ENCODE assay signal across 21 cellular contexts in genomic region chr2:23588788-23589187, GRCh38.
DNase-seq lines count a peak whose midpoint lies in the region; ATAC-seq and TF ChIP-seq lines count a peak whose summit lies in the region.
"Had no signal": no experiment of that assay in that cellular context is flagged by ENCODE, and none has a peak within 500 bp of the region (broad histone marks: within the 10 kb centered on the region; RNA-seq: fewer than 3 reads in every experiment).

No MANE protein-coding gene starts in this region.

- H3K36me3 ChIP-seq in esophagus muscularis mucosa (no peaks in the 10 kb centered on the region), spleen (no peaks in the 10 kb centered on the region)
- H3K36me3 ChIP-seq: BE2C had no signal

- DNase-seq in Daoy (ENCODE audit: low read depth) (peak; percentile 29), esophagus muscularis mucosa (ENCODE audit: extremely low spot score) (no peak), neural crest cell (ENCODE audit: low read depth, low spot score) (no peak), spleen (peak; percentile 41), DMS 273 treated with DMSO at 0.1 percent for 48 hours (lab: John Stamatoyannopoulos, UW) (no peak), NCI-H526 treated with DMSO at 0.1 percent for 48 hours (lab: John Stamatoyannopoulos, UW) (no peak), UCSD-AML1 (lab: John Stamatoyannopoulos, UW; ENCODE audit: unreplicated experiment) (no peak)
- DNase-seq: ACHN; activated CD4-positive, alpha-beta T cell treated with anti-CD3 and anti-CD28 coated beads, Interleukin-2, amount 10 ng/mL, durations not matched to agents 24 days and 14 days; activated effector memory CD4-positive, alpha-beta T cell treated with anti-CD3 and anti-CD28 coated beads, Interleukin-2, amount 50 U/mL, for 16 hours; activated T-cell treated with anti-CD3 and anti-CD28 coated beads, Interleukin-2, amount 50 U/mL, for 1 hour; BE2C; mucosa of descending colon; NCI-H1048; NCI-H187 treated with DMSO at 0.1 percent for 48 hours; SIG-M5; stimulated activated CD4-positive, alpha-beta T cell treated with anti-CD3 and anti-CD28 coated beads, Interleukin-2, amount 100 ng/mL, for 48 hours; SW 1271; T1000 had no signal

- TF ChIP-seq POLR2A in esophagus muscularis mucosa (IDR thresholded peaks at IDR 0.05; ENCODE audit: low read depth) (no peak), spleen (IDR thresholded peaks at IDR 0.05) (no peak)

- H3K27ac ChIP-seq in esophagus muscularis mucosa (replicated peaks in 1 of 4) (peak overlapping the region; percentile 87 to 99 (median 91)), spleen (no peak overlapping the region)

- no peaks in the 10 kb centered on the region for H3K27me3 ChIP-seq in esophagus muscularis mucosa
- peaks cover 0 to 17% (median 0%) of the 10 kb centered on the region in 7 donors for H3K27me3 ChIP-seq in spleen (replicated peaks in 1 of 7)
- H3K27me3 ChIP-seq: BE2C had no signal

- no peak for TF ChIP-seq CTCF in esophagus muscularis mucosa (IDR thresholded peaks at IDR 0.05)
- TF ChIP-seq CTCF in neural crest cell (conservative IDR thresholded peaks at IDR 0.05) = no peak
- TF ChIP-seq CTCF in spleen (IDR thresholded peaks at IDR 0.05 in 8 of 11, conservative IDR thresholded peaks at IDR 0.05 in 3 of 11) = no peak

- H3K4me3 ChIP-seq in esophagus muscularis mucosa (no peak overlapping the region), spleen (no peak overlapping the region)
- H3K4me3 ChIP-seq: lung, mucosa of descending colon had no signal

- H3K36me3 Mint-ChIP-seq in neural crest cell (ENCODE audit: low read depth) = no peaks in the 10 kb centered on the region

- TF ChIP-seq EP300 in esophagus muscularis mucosa (IDR thresholded peaks at IDR 0.05) = no peak

- intact Hi-C loops in esophagus muscularis mucosa (cut with DNase I) = no loop called here
- intact Hi-C loops in spleen (cut with DNase I; ENCODE audit: low total_unique reads) = no loop called here

- WGBS in esophagus muscularis mucosa = 80% methylated on average over 16 of the region's 16 CpGs
- 88 to 94% (median 90%) methylated on average over 15 to 16 of the region's 16 CpGs for WGBS in spleen, 5 donors

- no peaks in the 10 kb centered on the region for H3K9me3 ChIP-seq in esophagus muscularis mucosa
- H3K9me3 ChIP-seq in spleen = no peaks in the 10 kb centered on the region
- H3K9me3 ChIP-seq: BE2C, mucosa of descending colon had no signal

- peak overlapping the region; percentile 38 for H3K27ac Mint-ChIP-seq in neural crest cell (ENCODE audit: unreplicated experiment)
- H3K27ac Mint-ChIP-seq: activated CD4-positive, alpha-beta T cell treated with anti-CD3 and anti-CD28 coated beads, Interleukin-2, amount 10 ng/mL, durations not matched to agents 24 days and 14 days had no signal

- peak overlapping the region; percentile 50 for H3K4me3 Mint-ChIP-seq in neural crest cell
- H3K4me3 Mint-ChIP-seq: activated CD4-positive, alpha-beta T cell treated with anti-CD3 and anti-CD28 coated beads, Interleukin-2, amount 10 ng/mL, durations not matched to agents 24 days and 14 days had no signal

- peaks cover 52% of the 10 kb centered on the region for H3K4me1 Mint-ChIP-seq in neural crest cell
- H3K4me1 Mint-ChIP-seq: activated CD4-positive, alpha-beta T cell treated with anti-CD3 and anti-CD28 coated beads, Interleukin-2, amount 10 ng/mL, durations not matched to agents 24 days and 14 days had no signal

- ATAC-seq in HG02884 (IDR thresholded peaks at IDR 0.05; ENCODE audit: unreplicated experiment) = no peak

- H3K27me3 Mint-ChIP-seq in neural crest cell (ENCODE audit: low read depth) = no peaks in the 10 kb centered on the region
- H3K27me3 Mint-ChIP-seq: activated CD4-positive, alpha-beta T cell treated with anti-CD3 and anti-CD28 coated beads, Interleukin-2, amount 10 ng/mL, durations not matched to agents 24 days and 14 days had no signal

- H3K4me1 ChIP-seq in esophagus muscularis mucosa (peaks cover 29 to 99% (median 90%) of the 10 kb centered on the region in 4 donors), spleen (peaks cover 0 to 15% (median 2%) of the 10 kb centered on the region in 6 donors)

- H3K9me3 Mint-ChIP-seq in neural crest cell = no peaks in the 10 kb centered on the region
- H3K9me3 Mint-ChIP-seq: activated CD4-positive, alpha-beta T cell treated with anti-CD3 and anti-CD28 coated beads, Interleukin-2, amount 10 ng/mL, durations not matched to agents 24 days and 14 days had no signal

Comparison
In these comparisons a context has a peak if more than half of its experiments do, and no peak if none do; other contexts are left out.
1. DNase-seq: peak in Daoy (single experiment) and spleen (single experiment); none in esophagus muscularis mucosa (single experiment), neural crest cell (single experiment), DMS 273 treated with DMSO at 0.1 percent for 48 hours (single experiment), NCI-H526 treated with DMSO at 0.1 percent for 48 hours (single experiment) and UCSD-AML1 (single experiment).
2. H3K27ac ChIP-seq: peak in esophagus muscularis mucosa (4 of 4); none in spleen (0 of 8).